Comparison of ENCODE assay signal across 16 cellular contexts in genomic region chr6:11682525-11682924, GRCh38.
DNase-seq lines count a peak whose midpoint lies in the region; TF ChIP-seq lines count a peak whose summit lies in the region.
"Had no signal": no experiment of that assay in that cellular context is flagged by ENCODE, and none has a peak within 500 bp of the region (broad histone marks: within the 10 kb centered on the region; RNA-seq: fewer than 3 reads in every experiment).

No MANE protein-coding gene starts in this region.

- H4K20me1 ChIP-seq in GM23248 (ENCODE audit: insufficient read depth), result no peaks in the 10 kb centered on the region

- peaks cover 15% of the 10 kb centered on the region for H3K4me1 ChIP-seq in GM23248 (ENCODE audit: insufficient read depth)
- no peaks in the 10 kb centered on the region for H3K4me1 ChIP-seq in prostate gland (replicated peaks)
- H3K4me1 ChIP-seq: SJCRH30 had no signal

- no peaks in the 10 kb centered on the region for H3K9me3 ChIP-seq in GM23248 (ENCODE audit: low read depth)
- no peaks in the 10 kb centered on the region for H3K9me3 ChIP-seq in prostate gland
- H3K9me3 ChIP-seq: SJCRH30 had no signal

- H3K36me3 ChIP-seq in GM23248 (ENCODE audit: low read depth), result no peaks in the 10 kb centered on the region
- H3K36me3 ChIP-seq in prostate gland, result no peaks in the 10 kb centered on the region
- H3K36me3 ChIP-seq: SJCRH30 had no signal

- WGBS in GM23248 (ENCODE audit: low coverage in 1 of 2, low lambda C conversion rate in 2 of 2, missing lambda C conversion rate in 2 of 2), 2 experiments, result 71 to 76% methylated on average over 2 of the region's 2 CpGs
- 79% methylated on average over 2 of the region's 2 CpGs for WGBS in prostate gland

- no peak overlapping the region for H2AFZ ChIP-seq in GM23248

- no peak for TF ChIP-seq CTCF in fibroblast of the aortic adventitia (IDR thresholded peaks at IDR 0.05; ENCODE audit: insufficient read depth, low read length)
- no peak for TF ChIP-seq CTCF in prostate gland (IDR thresholded peaks at IDR 0.05)
- no peak for TF ChIP-seq CTCF in GM10266 (IDR thresholded peaks at IDR 0.05; ENCODE audit: control insufficient read depth, insufficient read depth, low read depth, missing control alignments)

- H3K27me3 ChIP-seq in GM23248 (replicated peaks; ENCODE audit: insufficient read depth) (no peaks in the 10 kb centered on the region), prostate gland (replicated peaks; ENCODE audit: insufficient read depth) (no peaks in the 10 kb centered on the region)
- H3K27me3 ChIP-seq: SJCRH30 had no signal

- H3K4me3 ChIP-seq in GM23248 (no peak overlapping the region), fibroblast of the aortic adventitia (ENCODE audit: low read depth, low read length) (no peak overlapping the region), prostate gland (no peak overlapping the region)
- H3K4me3 ChIP-seq: SJCRH30 had no signal

- intact Hi-C loops in prostate gland (cut with DNase I), result no loop called here

- DNase-seq in GM23248, result peak; percentile 29
- peak; percentile 19 for DNase-seq in LoVo (ENCODE audit: low spot score)
- peak; percentile 10 for DNase-seq in RPMI7951 (ENCODE audit: low read depth)
- peak; percentile 26 for DNase-seq in fibroblast of the aortic adventitia (ENCODE audit: low read depth)
- no peak for DNase-seq in prostate gland (ENCODE audit: low spot score)
- DNase-seq in T1000 (lab: John Stamatoyannopoulos, UW), result no peak
- DNase-seq in DMS53 (lab: John Stamatoyannopoulos, UW), result no peak
- no peak for DNase-seq in GM10266 (ENCODE audit: extremely low spot score)
- DNase-seq: DMS 273 treated with DMSO at 0.1 percent for 48 hours; KBM-7; NCI-H187 treated with DMSO at 0.1 percent for 48 hours; NCI-H446; NK-92 treated with Interleukin-12 subunit alpha and Interleukin-12 subunit beta, amount 100 ng/mL, for 24 hours; SJCRH30; SW 1271 had no signal

- no peak overlapping the region for H3K27ac ChIP-seq in GM23248
- no peak overlapping the region for H3K27ac ChIP-seq in prostate gland
- H3K27ac ChIP-seq: C4-2B, SJCRH30 had no signal

- H3K79me2 ChIP-seq in GM23248 (ENCODE audit: insufficient read depth), result no peaks in the 10 kb centered on the region

- H3K9ac ChIP-seq in GM23248, result no peak overlapping the region

- H3F3A ChIP-seq in GM23248 (ENCODE audit: insufficient read depth), result peaks cover 29% of the 10 kb centered on the region

- in situ Hi-C loops in GM23248 (cut with MboI), result no loop called here

- no peaks in the 10 kb centered on the region for H3K9me2 ChIP-seq in GM23248 (ENCODE audit: insufficient read depth)

- H3K4me2 ChIP-seq in GM23248 (ENCODE audit: unreplicated experiment), result no peak overlapping the region

- no peak for TF ChIP-seq POLR2A in prostate gland (IDR thresholded peaks at IDR 0.05)

Comparison
In these comparisons a context has a peak if more than half of its experiments do, and no peak if none do; other contexts are left out.
1. DNase-seq: peak in GM23248 (single experiment), LoVo (single experiment), RPMI7951 (single experiment) and fibroblast of the aortic adventitia (single experiment); none in prostate gland (single experiment), T1000 (single experiment), DMS53 (single experiment) and GM10266 (single experiment).